In genomic region chr15:66826504-66826903, GRCh38 we compare ENCODE assay signal across 18 cellular contexts.
DNase-seq lines count a peak whose midpoint lies in the region; ATAC-seq and TF ChIP-seq lines count a peak whose summit lies in the region.
"Had no signal": no experiment of that assay in that cellular context is flagged by ENCODE, and none has a peak within 500 bp of the region (broad histone marks: within the 10 kb centered on the region; RNA-seq: fewer than 3 reads in every experiment).

No MANE protein-coding gene starts in this region.

- peak overlapping the region; percentile 61 for H2AFZ ChIP-seq in neural progenitor cell (replicated peaks)

- H3K27ac ChIP-seq in RWPE2 (ENCODE audit: poor library complexity, severe bottlenecking) (no peak overlapping the region), neural progenitor cell (no peak overlapping the region), upper lobe of right lung (no peak overlapping the region)
- H3K27ac ChIP-seq: A549; BLaER1 treated with 17β-estradiol and CSF1 and Interleukin-3, amounts not matched to agents 10 nM and 100 nM; Peyer's patch had no signal

- peaks cover 8% of the 10 kb centered on the region for H3K27me3 Mint-ChIP-seq in neural progenitor cell (ENCODE audit: insufficient read depth, low read depth)

- TF ChIP-seq CTCF in RWPE2 (IDR thresholded peaks at IDR 0.05; ENCODE audit: poor library complexity, severe bottlenecking) (no peak), neural progenitor cell (IDR thresholded peaks at IDR 0.05) (no peak), upper lobe of right lung (IDR thresholded peaks at IDR 0.05) (no peak)

- peak overlapping the region; percentile 3 for H3K4me2 ChIP-seq in neural progenitor cell
- H3K4me2 ChIP-seq: A549; BLaER1 treated with 17β-estradiol and CSF1 and Interleukin-3, amounts not matched to agents 10 nM and 100 nM; SK-N-SH had no signal

- no peak overlapping the region for H3K9ac ChIP-seq in neural progenitor cell
- H3K9ac ChIP-seq: BLaER1 treated with 17β-estradiol and CSF1 and Interleukin-3, amounts not matched to agents 10 nM and 100 nM; SK-N-SH had no signal

- H3K9me3 Mint-ChIP-seq in neural progenitor cell = no peaks in the 10 kb centered on the region
- H3K9me3 Mint-ChIP-seq: CD4-positive, alpha-beta T cell had no signal

- no peaks in the 10 kb centered on the region for H3K9me3 ChIP-seq in RWPE2 (ENCODE audit: severe bottlenecking)
- no peaks in the 10 kb centered on the region for H3K9me3 ChIP-seq in neural progenitor cell (ENCODE audit: low read depth)
- no peaks in the 10 kb centered on the region for H3K9me3 ChIP-seq in upper lobe of right lung
- H3K9me3 ChIP-seq: A549; BLaER1 treated with 17β-estradiol and CSF1 and Interleukin-3, amounts not matched to agents 10 nM and 100 nM; Peyer's patch; SK-N-SH had no signal

- H3K4me3 ChIP-seq in RWPE2 (ENCODE audit: severe bottlenecking) (no peak overlapping the region), neural progenitor cell (no peak overlapping the region), upper lobe of right lung (no peak overlapping the region)
- H3K4me3 ChIP-seq: A549; BLaER1 treated with 17β-estradiol and CSF1 and Interleukin-3, amounts not matched to agents 10 nM and 100 nM; Peyer's patch had no signal

- peak overlapping the region; percentile 69 for H3K27ac Mint-ChIP-seq in neural progenitor cell
- H3K27ac Mint-ChIP-seq: CD4-positive, alpha-beta T cell had no signal

- no peaks in the 10 kb centered on the region for H3K36me3 ChIP-seq in RWPE2 (ENCODE audit: low read depth)
- no peaks in the 10 kb centered on the region for H3K36me3 ChIP-seq in neural progenitor cell
- H3K36me3 ChIP-seq in upper lobe of right lung = no peaks in the 10 kb centered on the region
- H3K36me3 ChIP-seq: BLaER1 treated with 17β-estradiol and CSF1 and Interleukin-3, amounts not matched to agents 10 nM and 100 nM; Peyer's patch had no signal

- intact Hi-C loops in upper lobe of right lung (cut with DNase I) = no loop called here

- peaks cover 12% of the 10 kb centered on the region for H3F3A ChIP-seq in neural progenitor cell (ENCODE audit: low read depth)

- ATAC-seq in RWPE2 (ENCODE audit: low read depth) (no peak), upper lobe of right lung (no peak), GM18870 (IDR thresholded peaks at IDR 0.05; ENCODE audit: unreplicated experiment) (no peak)
- ATAC-seq: A549 had no signal

- no peaks in the 10 kb centered on the region for H3K36me3 Mint-ChIP-seq in neural progenitor cell

- H3K4me3 Mint-ChIP-seq in neural progenitor cell = no peak overlapping the region
- H3K4me3 Mint-ChIP-seq: CD4-positive, alpha-beta T cell had no signal

- H3K4me1 Mint-ChIP-seq in neural progenitor cell = peaks cover 12% of the 10 kb centered on the region

- H3K79me2 ChIP-seq in neural progenitor cell (ENCODE audit: low read depth) = no peaks in the 10 kb centered on the region

- H3K4me1 ChIP-seq in RWPE2 (ENCODE audit: insufficient read depth, poor library complexity, severe bottlenecking) (peaks cover 9% of the 10 kb centered on the region), neural progenitor cell (peaks cover 12% of the 10 kb centered on the region), upper lobe of right lung (no peaks in the 10 kb centered on the region)
- H3K4me1 ChIP-seq: Peyer's patch had no signal

- DNase-seq in RWPE2 (ENCODE audit: low spot score) (peak; percentile 26), islet precursor cell (peak; percentile 49), neural progenitor cell (ENCODE audit: low spot score) (no peak), upper lobe of right lung (peak; percentile 17), NCI-H524 treated with DMSO at 0.1 percent for 48 hours (lab: John Stamatoyannopoulos, UW) (no peak), DMS79 treated with DMSO at 0.1 percent for 48 hours (lab: John Stamatoyannopoulos, UW) (no peak)
- DNase-seq: AML-193; CD4-positive, alpha-beta T cell; NCI-H2029 treated with DMSO at 0.1 percent for 48 hours; NCI-H446 treated with DMSO at 0.1 percent for 48 hours; NCI-H526 treated with DMSO at 0.1 percent for 48 hours; OCI-M1; Peyer's patch; SK-N-SH; SW 1271 had no signal

- H3K27me3 ChIP-seq in RWPE2 (ENCODE audit: insufficient read depth, poor library complexity, severe bottlenecking) (no peaks in the 10 kb centered on the region), neural progenitor cell (no peaks in the 10 kb centered on the region), upper lobe of right lung (no peaks in the 10 kb centered on the region)
- H3K27me3 ChIP-seq: BLaER1 treated with 17β-estradiol and CSF1 and Interleukin-3, amounts not matched to agents 10 nM and 100 nM; Peyer's patch had no signal

- no peaks in the 10 kb centered on the region for H4K20me1 ChIP-seq in neural progenitor cell (ENCODE audit: low read depth)
- H4K20me1 ChIP-seq: BLaER1 treated with 17β-estradiol and CSF1 and Interleukin-3, amounts not matched to agents 10 nM and 100 nM had no signal

Comparison
In these comparisons a context has a peak if more than half of its experiments do, and no peak if none do; other contexts are left out.
1. DNase-seq: peak in RWPE2 (single experiment), islet precursor cell (single experiment) and upper lobe of right lung (single experiment); none in neural progenitor cell (single experiment), NCI-H524 treated with DMSO at 0.1 percent for 48 hours (single experiment) and DMS79 treated with DMSO at 0.1 percent for 48 hours (single experiment).